ENCODE assay signal across 8 cellular contexts in genomic region chr2:74206180-74206688, GRCh38. TPM values are rescaled to one million over a fixed set of nuclear protein-coding genes. Genes with fewer than 3 reads are reported as not detected.
DNase-seq lines count a peak whose midpoint lies in the region; ATAC-seq, FAIRE-seq and TF ChIP-seq lines count a peak whose summit lies in the region.

No MANE protein-coding gene starts in this region.

- H3K27ac ChIP-seq in HUES48 (ENCODE audit: low read depth, low read length), result peak overlapping the region; percentile 3

- peaks cover 31% of the 10 kb centered on the region for H3K4me1 ChIP-seq in HUES48 (ENCODE audit: control insufficient read depth, insufficient read depth, low read length)

- H3K36me3 ChIP-seq in HUES48 (ENCODE audit: control insufficient read depth, insufficient read depth, low read length), result peaks cover 91% of the 10 kb centered on the region

- H3K9ac ChIP-seq in HUES48 (ENCODE audit: low read depth, low read length), result no peak overlapping the region

- H3K9me3 ChIP-seq in HUES48 (ENCODE audit: control insufficient read depth, insufficient read depth, low read length), result no peaks in the 10 kb centered on the region

- ATAC-seq in GM21381 (IDR thresholded peaks at IDR 0.05; ENCODE audit: unreplicated experiment) (peak; percentile 82), left ventricle myocardium superior (peak; percentile 55)
- peak; percentile 98 for ATAC-seq in stimulated activated naive CD8-positive, alpha-beta T cell treated with anti-CD3 and anti-CD28 coated beads, Interleukin-15, amount 100 ng/mL, for 72 hours

- H3K4me3 ChIP-seq in HUES48 (ENCODE audit: low read depth, low read length), result no peak overlapping the region

- no peaks in the 10 kb centered on the region for H3K27me3 Mint-ChIP-seq in Calu3 (ENCODE audit: unreplicated experiment)
- H3K27me3 Mint-ChIP-seq in activated T-helper 1 cell treated with anti-CD3 and anti-CD28 coated beads, Interleukin-12 subunit alpha, Interleukin-12 subunit beta, Interleukin-2, Interleukin-4 antibody, amounts not matched to agents 30 ng/mL and 10 ng/mL and 1 ng/mL, durations not matched to agents 14 hours and 24 hours and 36 hours (ENCODE audit: insufficient read depth), result no peaks in the 10 kb centered on the region
- H3K27me3 Mint-ChIP-seq in stimulated activated naive CD8-positive, alpha-beta T cell treated with anti-CD3 and anti-CD28 coated beads, Interleukin-15, amount 100 ng/mL, for 72 hours, result no peaks in the 10 kb centered on the region

- peak overlapping the region; percentile 60 for H3K27ac Mint-ChIP-seq in Calu3 (ENCODE audit: unreplicated experiment)
- H3K27ac Mint-ChIP-seq in activated T-helper 1 cell treated with anti-CD3 and anti-CD28 coated beads, Interleukin-12 subunit alpha, Interleukin-12 subunit beta, Interleukin-2, Interleukin-4 antibody, amounts not matched to agents 30 ng/mL and 10 ng/mL and 1 ng/mL, durations not matched to agents 14 hours and 24 hours and 36 hours, result peak overlapping the region; percentile 96
- H3K27ac Mint-ChIP-seq in stimulated activated naive CD8-positive, alpha-beta T cell treated with anti-CD3 and anti-CD28 coated beads, Interleukin-15, amount 100 ng/mL, for 72 hours, result peak overlapping the region; percentile 96 to 99

- no peak for FAIRE-seq in RCC 7860 (lab: Jason Lieb, UNC)

- DNase-seq in Calu3 (no peak), left ventricle myocardium superior (no peak), RCC 7860 (ENCODE audit: low spot score) (no peak), dedifferentiated amniotic fluid mesenchymal stem cell (ENCODE audit: extremely low spot score) (no peak)
- peak; percentile 52 for DNase-seq in activated T-helper 1 cell treated with anti-CD3 and anti-CD28 coated beads, Interleukin-12 subunit alpha, Interleukin-12 subunit beta, Interleukin-2, Interleukin-4 antibody, amounts not matched to agents 30 ng/mL and 10 ng/mL and 1 ng/mL, durations not matched to agents 14 hours and 24 hours and 36 hours (ENCODE audit: low spot score)
- DNase-seq in stimulated activated naive CD8-positive, alpha-beta T cell treated with anti-CD3 and anti-CD28 coated beads, Interleukin-15, amount 100 ng/mL, for 72 hours, result peak; percentile 64 to 80

- TF ChIP-seq CTCF in Calu3 (IDR thresholded peaks at IDR 0.05; ENCODE audit: unreplicated experiment), result no peak

- no peaks in the 10 kb centered on the region for H3K9me3 Mint-ChIP-seq in Calu3 (ENCODE audit: low read depth, unreplicated experiment)
- H3K9me3 Mint-ChIP-seq in activated T-helper 1 cell treated with anti-CD3 and anti-CD28 coated beads, Interleukin-12 subunit alpha, Interleukin-12 subunit beta, Interleukin-2, Interleukin-4 antibody, amounts not matched to agents 30 ng/mL and 10 ng/mL and 1 ng/mL, durations not matched to agents 14 hours and 24 hours and 36 hours, result no peaks in the 10 kb centered on the region
- no peaks in the 10 kb centered on the region for H3K9me3 Mint-ChIP-seq in stimulated activated naive CD8-positive, alpha-beta T cell treated with anti-CD3 and anti-CD28 coated beads, Interleukin-15, amount 100 ng/mL, for 72 hours

- intact Hi-C loops in Calu3 (cut with micrococcal nuclease; ENCODE audit: unreplicated experiment) (no loop called here), left ventricle myocardium superior (cut with micrococcal nuclease) (no loop called here)
- intact Hi-C loops in activated T-helper 1 cell treated with anti-CD3 and anti-CD28 coated beads, Interleukin-12 subunit alpha, Interleukin-12 subunit beta, Interleukin-2, Interleukin-4 antibody, amounts not matched to agents 30 ng/mL and 10 ng/mL and 1 ng/mL, durations not matched to agents 14 hours and 24 hours and 36 hours (cut with micrococcal nuclease), result loop anchor here (1.0 to 10.0 kb wide), 4 partner anchors 8 to 971 kb away; partner anchors contain the start of genes BOLA3, CCT7, MTHFD2 and PRADC1

- H3K36me3 Mint-ChIP-seq in Calu3 (ENCODE audit: insufficient read depth, unreplicated experiment), result peaks cover 86% of the 10 kb centered on the region
- peaks cover 76% of the 10 kb centered on the region for H3K36me3 Mint-ChIP-seq in activated T-helper 1 cell treated with anti-CD3 and anti-CD28 coated beads, Interleukin-12 subunit alpha, Interleukin-12 subunit beta, Interleukin-2, Interleukin-4 antibody, amounts not matched to agents 30 ng/mL and 10 ng/mL and 1 ng/mL, durations not matched to agents 14 hours and 24 hours and 36 hours (ENCODE audit: low read depth)

- BruUV-seq in Calu3 (replicated peaks; lab: Mats Ljungman, UMichigan), result no TSS peak

- H3K4me3 Mint-ChIP-seq in Calu3 (ENCODE audit: low read depth, unreplicated experiment), result peak overlapping the region; percentile 41
- H3K4me3 Mint-ChIP-seq in activated T-helper 1 cell treated with anti-CD3 and anti-CD28 coated beads, Interleukin-12 subunit alpha, Interleukin-12 subunit beta, Interleukin-2, Interleukin-4 antibody, amounts not matched to agents 30 ng/mL and 10 ng/mL and 1 ng/mL, durations not matched to agents 14 hours and 24 hours and 36 hours, result peak overlapping the region; percentile 78
- H3K4me3 Mint-ChIP-seq in stimulated activated naive CD8-positive, alpha-beta T cell treated with anti-CD3 and anti-CD28 coated beads, Interleukin-15, amount 100 ng/mL, for 72 hours, result peak overlapping the region; percentile 75 to 77

- CTCF ChIA-PET in Calu3 (lab: Charles Lee), result no interaction called here

- H3K27me3 ChIP-seq in HUES48 (ENCODE audit: control insufficient read depth, insufficient read depth, low read length), result no peaks in the 10 kb centered on the region

- H3K4me1 Mint-ChIP-seq in Calu3 (ENCODE audit: low read depth, unreplicated experiment), result peaks cover 29% of the 10 kb centered on the region
- H3K4me1 Mint-ChIP-seq in activated T-helper 1 cell treated with anti-CD3 and anti-CD28 coated beads, Interleukin-12 subunit alpha, Interleukin-12 subunit beta, Interleukin-2, Interleukin-4 antibody, amounts not matched to agents 30 ng/mL and 10 ng/mL and 1 ng/mL, durations not matched to agents 14 hours and 24 hours and 36 hours (ENCODE audit: low read depth), result peaks cover 72% of the 10 kb centered on the region
- peaks cover 72% of the 10 kb centered on the region for H3K4me1 Mint-ChIP-seq in stimulated activated naive CD8-positive, alpha-beta T cell treated with anti-CD3 and anti-CD28 coated beads, Interleukin-15, amount 100 ng/mL, for 72 hours

RNA-seq across cellular contexts. Expression of gene MTHFD2, which starts 7.8 kb away (rescaled TPM):
- total RNA-seq in Calu3 (2022), result 177 and 205 TPM in 2 replicates
- 437 and 457 TPM in 2 replicates for total RNA-seq in activated T-helper 1 cell treated with anti-CD3 and anti-CD28 coated beads, Interleukin-12 subunit alpha, Interleukin-12 subunit beta, Interleukin-2, Interleukin-4 antibody, amounts not matched to agents 30 ng/mL and 10 ng/mL and 1 ng/mL, durations not matched to agents 14 hours and 24 hours and 36 hours
- total RNA-seq in left ventricle myocardium superior, result 20.0 TPM

RNA-seq across cellular contexts. Expression of gene MOB1A, which starts 27.6 kb away (rescaled TPM):
- total RNA-seq in Calu3 (2022), result 116 and 119 TPM in 2 replicates
- 207 and 221 TPM in 2 replicates for total RNA-seq in activated T-helper 1 cell treated with anti-CD3 and anti-CD28 coated beads, Interleukin-12 subunit alpha, Interleukin-12 subunit beta, Interleukin-2, Interleukin-4 antibody, amounts not matched to agents 30 ng/mL and 10 ng/mL and 1 ng/mL, durations not matched to agents 14 hours and 24 hours and 36 hours
- total RNA-seq in left ventricle myocardium superior, result 55.6 TPM

RNA-seq across cellular contexts. Expression of gene BOLA3, which starts 58.5 kb away (rescaled TPM):
- total RNA-seq in Calu3 (2022) (45.8 and 54.9 TPM in 2 replicates), left ventricle myocardium superior (89.9 TPM)
- 94.2 and 98.2 TPM in 2 replicates for total RNA-seq in activated T-helper 1 cell treated with anti-CD3 and anti-CD28 coated beads, Interleukin-12 subunit alpha, Interleukin-12 subunit beta, Interleukin-2, Interleukin-4 antibody, amounts not matched to agents 30 ng/mL and 10 ng/mL and 1 ng/mL, durations not matched to agents 14 hours and 24 hours and 36 hours

Comparison
In these comparisons a context has a peak if more than half of its experiments do, and no peak if none do; other contexts are left out.
1. DNase-seq: peak in activated T-helper 1 cell treated with anti-CD3 and anti-CD28 coated beads, Interleukin-12 subunit alpha, Interleukin-12 subunit beta, Interleukin-2, Interleukin-4 antibody, amounts not matched to agents 30 ng/mL and 10 ng/mL and 1 ng/mL, durations not matched to agents 14 hours and 24 hours and 36 hours (single experiment) and stimulated activated naive CD8-positive, alpha-beta T cell treated with anti-CD3 and anti-CD28 coated beads, Interleukin-15, amount 100 ng/mL, for 72 hours (2 of 2); none in Calu3 (single experiment), left ventricle myocardium superior (single experiment), RCC 7860 (single experiment) and dedifferentiated amniotic fluid mesenchymal stem cell (single experiment).
2. Peak in every context shown above with its lines, with median percentiles within 50 percentile points of each other: H3K27ac Mint-ChIP-seq, H3K4me3 Mint-ChIP-seq and ATAC-seq.